Comparison of ENCODE assay signal across 8 cellular contexts in genomic region chr17:47254403-47254943, GRCh38. TPM values are rescaled to one million over a fixed set of nuclear protein-coding genes. Genes with fewer than 3 reads are reported as not detected.
DNase-seq lines count a peak whose midpoint lies in the region; ATAC-seq and TF ChIP-seq lines count a peak whose summit lies in the region.

No MANE protein-coding gene starts in this region.

- no peaks in the 10 kb centered on the region for H3K9me3 ChIP-seq in CD4-positive, alpha-beta T cell (ENCODE audit: control insufficient read depth, low read length)
- H3K9me3 ChIP-seq in ectodermal cell (ENCODE audit: control insufficient read depth, low read length) (no peaks in the 10 kb centered on the region), neural cell (ENCODE audit: low read length) (no peaks in the 10 kb centered on the region)

- WGBS in ectodermal cell, 2 experiments = 26% methylated on average over 14 of the region's 15 CpGs

- H3K36me3 Mint-ChIP-seq in CD4-positive, alpha-beta T cell (ENCODE audit: low read depth) = no peaks in the 10 kb centered on the region

- H3K9ac ChIP-seq in KMS-11 (no peak overlapping the region), neural cell (ENCODE audit: low read length) (peak overlapping the region; percentile 54)

- H3K4me1 ChIP-seq in KMS-11 (ENCODE audit: low read depth, poor library complexity, severe bottlenecking) (peaks cover 5% of the 10 kb centered on the region), ectodermal cell (ENCODE audit: control insufficient read depth, insufficient read depth, low read length) (no peaks in the 10 kb centered on the region)

- no peak for TF ChIP-seq EP300 in neural cell (conservative IDR thresholded peaks at IDR 0.05; ENCODE audit: poor library complexity, severe bottlenecking)

- TF ChIP-seq RAD21 in neural cell (conservative IDR thresholded peaks at IDR 0.05) = no peak

- POLR2A ChIA-PET in CD4-positive, alpha-beta T cell (lab: Charles Lee) = no interaction called here

- CTCF ChIA-PET in CD4-positive, alpha-beta T cell (lab: Charles Lee) = interaction anchor here (1.0 kb wide), 1 partner anchor 49 kb away, joined by 3 read pairs; no protein-coding TSS in a partner anchor

- H3K9me2 ChIP-seq in neural cell (ENCODE audit: insufficient read depth, low read length) = no peaks in the 10 kb centered on the region

- H3K4me2 ChIP-seq in KMS-11 (peak overlapping the region; percentile 69), neural cell (ENCODE audit: low read length) (peak overlapping the region; percentile 41)

- H3K27me3 Mint-ChIP-seq in CD4-positive, alpha-beta T cell = peaks cover 74% of the 10 kb centered on the region

- H3K4me3 ChIP-seq in KMS-11 (IDR thresholded peaks at IDR 0.05; ENCODE audit: insufficient read depth, low read depth, low read length) = no peak overlapping the region
- H3K4me3 ChIP-seq in ectodermal cell (ENCODE audit: insufficient read depth, low read depth, low read length) = peak overlapping the region; percentile 36
- H3K4me3 ChIP-seq in neural cell (ENCODE audit: low read length) = peak overlapping the region; percentile 90

- no peak for TF ChIP-seq CTCF in CD4-positive, alpha-beta T cell (IDR thresholded peaks at IDR 0.05)
- TF ChIP-seq CTCF in KMS-11 (conservative IDR thresholded peaks at IDR 0.05; ENCODE audit: low read depth, low read length) (no peak), neural cell (IDR thresholded peaks at IDR 0.05; ENCODE audit: poor library complexity, severe bottlenecking) (no peak)

- ATAC-seq in CD4-positive, alpha-beta T cell (ENCODE audit: poor library complexity) = no peak
- no peak for ATAC-seq in GM18861 (IDR thresholded peaks at IDR 0.05; ENCODE audit: unreplicated experiment)

- H3K4me3 Mint-ChIP-seq in CD4-positive, alpha-beta T cell = peak overlapping the region; percentile 90

- H3K27me3 ChIP-seq in CD4-positive, alpha-beta T cell (ENCODE audit: control insufficient read depth, insufficient read depth, low read length) = peaks cover 53% of the 10 kb centered on the region
- H3K27me3 ChIP-seq in KMS-11 (ENCODE audit: insufficient read depth, low read depth) (peaks cover 3% of the 10 kb centered on the region; the same call in 1 of the 2 replicates), ectodermal cell (ENCODE audit: control insufficient read depth, insufficient read depth, low read length, poor library complexity, severe bottlenecking) (peaks cover 49% of the 10 kb centered on the region), neural cell (ENCODE audit: insufficient read depth, low read depth, low read length) (peaks cover 46% of the 10 kb centered on the region)

- H3K9me3 Mint-ChIP-seq in CD4-positive, alpha-beta T cell = no peaks in the 10 kb centered on the region

- no peaks in the 10 kb centered on the region for H4K20me1 ChIP-seq in KMS-11 (ENCODE audit: insufficient read depth)
- no peaks in the 10 kb centered on the region for H4K20me1 ChIP-seq in neural cell (ENCODE audit: insufficient read depth)

- no peak for DNase-seq in CD4-positive, alpha-beta T cell
- no peak for DNase-seq in substantia nigra (lab: John Stamatoyannopoulos, UW)
- no peak for DNase-seq in OCI-M2 (lab: John Stamatoyannopoulos, UW; ENCODE audit: unreplicated experiment)
- no peak for DNase-seq in NCI-H82 treated with DMSO at 0.1 percent for 48 hours (lab: John Stamatoyannopoulos, UW; ENCODE audit: unreplicated experiment)

- H3K36me3 ChIP-seq in KMS-11 (ENCODE audit: insufficient read depth) = no peaks in the 10 kb centered on the region
- no peaks in the 10 kb centered on the region for H3K36me3 ChIP-seq in ectodermal cell (ENCODE audit: control insufficient read depth, insufficient read depth, low read length)
- no peaks in the 10 kb centered on the region for H3K36me3 ChIP-seq in neural cell (ENCODE audit: insufficient read depth, low read length)

- intact Hi-C loops in CD4-positive, alpha-beta T cell (cut with DNase I, micrococcal nuclease) = no loop called here

- H3K27ac Mint-ChIP-seq in CD4-positive, alpha-beta T cell = no peak overlapping the region

- H3K4me1 Mint-ChIP-seq in CD4-positive, alpha-beta T cell (ENCODE audit: low read depth) = peaks cover 9% of the 10 kb centered on the region

- H3F3A ChIP-seq in neural cell (ENCODE audit: insufficient read depth, low read length, poor library complexity, severe bottlenecking) = no peaks in the 10 kb centered on the region

- H2AFZ ChIP-seq in KMS-11 (ENCODE audit: low read depth) (peak overlapping the region; percentile 74), neural cell (ENCODE audit: low read depth, low read length) (peak overlapping the region; percentile 3)

- H3K27ac ChIP-seq in CD4-positive, alpha-beta T cell (ENCODE audit: low read depth, low read length) = no peak overlapping the region
- H3K27ac ChIP-seq in KMS-11 = no peak overlapping the region
- no peak overlapping the region for H3K27ac ChIP-seq in ectodermal cell (ENCODE audit: insufficient read depth, low read depth, low read length, poor library complexity, severe bottlenecking)
- H3K27ac ChIP-seq in neural cell (ENCODE audit: low read length) = no peak overlapping the region
- H3K27ac ChIP-seq in substantia nigra (ENCODE audit: low read depth, low read length, poor library complexity, severe bottlenecking) = no peak overlapping the region

- H3K79me2 ChIP-seq in KMS-11 (ENCODE audit: insufficient read depth, low read depth) (no peaks in the 10 kb centered on the region), neural cell (replicated peaks; ENCODE audit: insufficient read depth, low read length) (no peaks in the 10 kb centered on the region)

TF ChIP-seq in neural cell, 6 proteins besides CTCF, POLR2A, EP300 and RAD21:
- TF ChIP-seq REST (IDR thresholded peaks at IDR 0.05; ENCODE audit: borderline replicate concordance) (no peak), POLR2AphosphoS5 (IDR thresholded peaks at IDR 0.05) (no peak)
TF ChIP-seq in neural cell: peak in this region for 0.

RNA-seq across cellular contexts. Expression of gene ITGB3, which starts 0.8 kb away (rescaled TPM):
- total RNA-seq in CD4-positive, alpha-beta T cell = under 1 TPM in 1 of 2 experiments, not detected in 1; 0.05 TPM
- polyA plus RNA-seq in ectodermal cell (2013, experiment 1 of 4) = 0.13 TPM
- not detected for polyA plus RNA-seq in ectodermal cell (2013, experiment 2 of 4)
- 0.27 TPM for polyA plus RNA-seq in ectodermal cell (2013, experiment 3 of 4)
- polyA plus RNA-seq in ectodermal cell (2013, experiment 4 of 4) = 0.32 TPM
- 0.06 TPM in 1 of 2 replicates, not detected in the other for polyA plus RNA-seq in neural cell
- 0.23 and 0.49 TPM in 2 replicates for polyA minus RNA-seq in neural cell

RNA-seq across cellular contexts. Expression of gene MYL4, which starts 45.3 kb away (rescaled TPM):
- total RNA-seq in CD4-positive, alpha-beta T cell = not detected
- 15.6 TPM for polyA plus RNA-seq in ectodermal cell (2013, experiment 1 of 4)
- polyA plus RNA-seq in ectodermal cell (2013, experiment 2 of 4) = 13.3 TPM
- polyA plus RNA-seq in ectodermal cell (2013, experiment 3 of 4) = 11.8 TPM
- polyA plus RNA-seq in ectodermal cell (2013, experiment 4 of 4) = 10.9 TPM
- not detected in 2 replicates for polyA plus RNA-seq in neural cell
- polyA minus RNA-seq in neural cell = not detected in 2 replicates
